Comparison of ENCODE assay signal across 1 cellular context in the genomic region with DNA sequence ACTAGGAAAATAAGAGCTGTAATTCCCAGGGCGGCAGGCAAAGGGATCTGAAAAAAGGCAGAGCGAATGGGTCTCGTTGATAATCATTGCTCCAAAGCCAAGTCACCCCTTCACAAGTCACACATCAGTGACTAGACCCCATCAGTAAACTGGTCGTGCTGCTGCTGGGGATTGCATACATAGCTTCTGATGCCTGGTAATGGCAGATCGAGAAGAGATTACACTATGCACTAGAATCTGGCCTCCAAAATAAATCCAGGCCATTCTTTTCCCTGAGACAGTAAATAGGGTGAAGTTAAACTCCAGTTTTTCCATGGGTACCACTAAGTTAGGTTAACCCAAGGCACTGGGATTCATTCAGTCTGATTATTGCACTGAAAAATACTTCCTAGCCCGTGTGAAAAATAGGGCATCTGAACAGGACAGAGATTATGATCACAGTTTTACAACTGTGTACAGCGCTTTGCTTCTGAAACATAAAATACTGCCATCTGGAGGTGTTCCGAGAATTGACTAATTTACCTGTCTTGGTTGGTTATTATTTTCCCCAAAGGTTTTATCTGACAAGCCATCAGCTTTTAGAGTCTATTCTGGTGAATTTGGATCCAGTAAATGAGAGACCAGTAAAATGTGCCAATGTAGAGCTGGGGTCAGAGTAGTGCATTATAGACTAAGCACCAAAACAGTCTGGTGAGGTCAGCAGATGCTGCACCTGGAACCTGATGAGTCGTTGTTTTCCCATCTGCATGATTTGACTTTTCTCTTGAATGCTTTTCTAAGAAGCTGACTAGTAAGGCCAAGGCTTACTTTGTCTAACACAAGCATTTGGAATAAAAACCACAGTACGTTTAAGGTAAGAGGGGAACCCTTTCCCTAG.
TF ChIP-seq lines count a peak whose summit lies in the region.

No MANE protein-coding gene starts in this region.

TF ChIP-seq in HCT116, 20 proteins besides CTCF, POLR2A, EP300 and RAD21 (continued from another document):
- TF ChIP-seq, protein P1, sequence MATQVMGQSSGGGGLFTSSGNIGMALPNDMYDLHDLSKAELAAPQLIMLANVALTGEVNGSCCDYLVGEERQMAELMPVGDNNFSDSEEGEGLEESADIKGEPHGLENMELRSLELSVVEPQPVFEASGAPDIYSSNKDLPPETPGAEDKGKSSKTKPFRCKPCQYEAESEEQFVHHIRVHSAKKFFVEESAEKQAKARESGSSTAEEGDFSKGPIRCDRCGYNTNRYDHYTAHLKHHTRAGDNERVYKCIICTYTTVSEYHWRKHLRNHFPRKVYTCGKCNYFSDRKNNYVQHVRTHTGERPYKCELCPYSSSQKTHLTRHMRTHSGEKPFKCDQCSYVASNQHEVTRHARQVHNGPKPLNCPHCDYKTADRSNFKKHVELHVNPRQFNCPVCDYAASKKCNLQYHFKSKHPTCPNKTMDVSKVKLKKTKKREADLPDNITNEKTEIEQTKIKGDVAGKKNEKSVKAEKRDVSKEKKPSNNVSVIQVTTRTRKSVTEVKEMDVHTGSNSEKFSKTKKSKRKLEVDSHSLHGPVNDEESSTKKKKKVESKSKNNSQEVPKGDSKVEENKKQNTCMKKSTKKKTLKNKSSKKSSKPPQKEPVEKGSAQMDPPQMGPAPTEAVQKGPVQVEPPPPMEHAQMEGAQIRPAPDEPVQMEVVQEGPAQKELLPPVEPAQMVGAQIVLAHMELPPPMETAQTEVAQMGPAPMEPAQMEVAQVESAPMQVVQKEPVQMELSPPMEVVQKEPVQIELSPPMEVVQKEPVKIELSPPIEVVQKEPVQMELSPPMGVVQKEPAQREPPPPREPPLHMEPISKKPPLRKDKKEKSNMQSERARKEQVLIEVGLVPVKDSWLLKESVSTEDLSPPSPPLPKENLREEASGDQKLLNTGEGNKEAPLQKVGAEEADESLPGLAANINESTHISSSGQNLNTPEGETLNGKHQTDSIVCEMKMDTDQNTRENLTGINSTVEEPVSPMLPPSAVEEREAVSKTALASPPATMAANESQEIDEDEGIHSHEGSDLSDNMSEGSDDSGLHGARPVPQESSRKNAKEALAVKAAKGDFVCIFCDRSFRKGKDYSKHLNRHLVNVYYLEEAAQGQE (IDR thresholded peaks at IDR 0.05; ENCODE audit: low read depth) = no peak
- no peak for TF ChIP-seq ZNF274 (IDR thresholded peaks at IDR 0.05; ENCODE audit: low read depth, low read length)
